8 cellular contexts compared by ENCODE assay signal in genomic region chr5:132463808-132464154, GRCh38. TPM values are rescaled to one million over a fixed set of nuclear protein-coding genes. Genes with fewer than 3 reads are reported as not detected.
DNase-seq lines count a peak whose midpoint lies in the region; ATAC-seq and TF ChIP-seq lines count a peak whose summit lies in the region.

No MANE protein-coding gene starts in this region.

- BruUV-seq in A673 (replicated peaks; lab: Mats Ljungman, UMichigan), result no TSS peak

- TF ChIP-seq CTCF in A673 (conservative IDR thresholded peaks at IDR 0.05; ENCODE audit: low read depth, low read length) (no peak), colonic mucosa (IDR thresholded peaks at IDR 0.05) (no peak)

- no peaks in the 10 kb centered on the region for H3K27me3 ChIP-seq in A673 (replicated peaks; ENCODE audit: insufficient read depth, low read depth, low read length, poor library complexity)
- H3K27me3 ChIP-seq in colonic mucosa, result no peaks in the 10 kb centered on the region

- DNase-seq in A673 (ENCODE audit: low spot score), result no peak
- peak; percentile 78 for DNase-seq in Jurkat, Clone E6-1 (ENCODE audit: low read depth, low spot score)
- DNase-seq in colonic mucosa, result no peak
- no peak for DNase-seq in naive thymus-derived CD8-positive, alpha-beta T cell
- DNase-seq in inferior parietal cortex (ENCODE audit: extremely low spot score), result no peak

- H3K4me3 ChIP-seq in A673 (ENCODE audit: low read depth, low read length, poor library complexity, severe bottlenecking) (peak overlapping the region; percentile 4), colonic mucosa (no peak overlapping the region)
- H3K4me3 ChIP-seq in Jurkat, Clone E6-1 (ENCODE audit: low read length), result peak overlapping the region; percentile 41

- POLR2A ChIA-PET in A673 (lab: Charles Lee; ENCODE audit: low non-redundant PET), result no interaction called here
- POLR2A ChIA-PET in naive thymus-derived CD8-positive, alpha-beta T cell (lab: Charles Lee), result interaction anchor here (1.1 to 23.2 kb wide), 10 partner anchors 7 to 52 kb away, joined by 5 to 648 read pairs (median 50); partner anchors contain the start of gene IRF1

- H3K27ac ChIP-seq in A673 (ENCODE audit: low read depth, low read length, poor library complexity, severe bottlenecking) (peak overlapping the region; percentile 73), colonic mucosa (peak overlapping the region; percentile 64)

- peak overlapping the region; percentile 90 to 97 (median 95) for H3K27ac Mint-ChIP-seq in naive thymus-derived CD8-positive, alpha-beta T cell

- H3K9me3 Mint-ChIP-seq in naive thymus-derived CD8-positive, alpha-beta T cell, result no peaks in the 10 kb centered on the region

- H3K9ac ChIP-seq in colonic mucosa (ENCODE audit: low read depth in 2 of 2, low read length in 2 of 2), result peak overlapping the region; percentile 72 to 73

- H3K27me3 Mint-ChIP-seq in naive thymus-derived CD8-positive, alpha-beta T cell, result no peaks in the 10 kb centered on the region

- H3K4me3 Mint-ChIP-seq in naive thymus-derived CD8-positive, alpha-beta T cell, result peak overlapping the region; percentile 70 to 83 (median 76)

- intact Hi-C loops in A673 (cut with micrococcal nuclease; ENCODE audit: unreplicated experiment), result no loop called here
- intact Hi-C loops in colonic mucosa (cut with DNase I), result no loop called here

- peaks cover 27% of the 10 kb centered on the region for H3K4me1 ChIP-seq in A673 (ENCODE audit: insufficient read depth, low read length, poor library complexity, severe bottlenecking)
- H3K4me1 ChIP-seq in colonic mucosa, result peaks cover 42% of the 10 kb centered on the region

- H3K9me3 ChIP-seq in A673 (ENCODE audit: low read depth, low read length, poor library complexity, severe bottlenecking) (no peaks in the 10 kb centered on the region), colonic mucosa (no peaks in the 10 kb centered on the region)

- CTCF ChIA-PET in A673 (lab: Charles Lee), result interaction anchor here (1.0 kb wide), 1 partner anchor 44 kb away, joined by 5 read pairs; no protein-coding TSS in a partner anchor

- H3K4me1 Mint-ChIP-seq in naive thymus-derived CD8-positive, alpha-beta T cell, result peaks cover 51 to 100% (median 94%) of the 10 kb centered on the region in 4 donors

- ATAC-seq in naive thymus-derived CD8-positive, alpha-beta T cell, result peak in 1 of 2 donors; percentile 7
- ATAC-seq in GM19463 (IDR thresholded peaks at IDR 0.05; ENCODE audit: unreplicated experiment) (no peak), GM19328 (IDR thresholded peaks at IDR 0.05; ENCODE audit: unreplicated experiment) (no peak), GM21360 (IDR thresholded peaks at IDR 0.05; ENCODE audit: unreplicated experiment) (no peak)

- H3K36me3 ChIP-seq in A673 (ENCODE audit: insufficient read depth, low read length, poor library complexity, severe bottlenecking), result no peaks in the 10 kb centered on the region
- no peaks in the 10 kb centered on the region for H3K36me3 ChIP-seq in colonic mucosa

- peaks cover 0 to 3% (median 0%) of the 10 kb centered on the region in 3 donors for H3K36me3 Mint-ChIP-seq in naive thymus-derived CD8-positive, alpha-beta T cell

RNA-seq across cellular contexts. Expression of gene IRF1, which starts 26.8 kb away (rescaled TPM):
- 5.7 and 6.9 TPM in 2 replicates for total RNA-seq in A673 (2021)
- polyA plus RNA-seq in Jurkat, Clone E6-1 (2012; ENCODE audit: insufficient read depth, insufficient read length), result 67.5 TPM
- 10 to 100 TPM; 59.7 to 87.8 TPM for total RNA-seq in colonic mucosa
- total RNA-seq in naive thymus-derived CD8-positive, alpha-beta T cell, result 100 to 1,000 TPM; 116 to 127 TPM
- polyA plus RNA-seq in naive thymus-derived CD8-positive, alpha-beta T cell, result 100 to 1,000 TPM; 108 to 218 (median 141) TPM
